ENCODE assay signal across 22 cellular contexts in the genomic region with DNA sequence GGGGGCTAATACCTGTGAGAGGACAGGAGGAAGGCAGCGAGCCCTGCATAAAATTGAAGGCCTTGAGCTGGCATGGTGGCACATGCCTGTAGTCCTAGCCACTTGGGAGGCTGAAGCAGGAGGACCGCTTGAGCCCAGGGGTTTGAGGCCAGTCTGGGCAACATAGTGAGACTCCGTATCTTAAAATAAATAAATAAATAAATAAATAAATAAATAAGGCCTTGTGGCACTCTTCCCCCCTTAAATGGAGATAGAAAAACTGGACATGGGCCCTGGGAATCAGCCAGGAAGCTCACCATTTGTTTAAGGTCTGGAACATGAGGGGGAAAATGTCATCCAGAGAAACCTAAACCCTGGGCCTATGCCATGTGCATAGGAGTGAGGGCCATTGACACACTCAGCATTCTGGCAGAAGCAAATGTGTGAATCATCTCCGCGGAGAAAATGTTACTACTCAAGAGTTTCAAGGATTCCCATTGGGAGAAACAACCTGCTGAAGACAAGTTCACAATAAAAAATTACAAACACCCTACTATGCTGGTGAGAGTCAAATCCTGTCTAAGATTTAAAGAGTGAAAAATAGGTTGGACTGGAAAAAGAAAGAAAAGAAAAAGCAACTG. TPM values are rescaled to one million over a fixed set of nuclear protein-coding genes. Genes with fewer than 3 reads are reported as not detected.
A peak's percentile ranks its signal among the peaks of the same experiment; 100 is the strongest.
DNase-seq lines count a peak whose midpoint lies in the region; ATAC-seq and TF ChIP-seq lines count a peak whose summit lies in the region.
"Had no signal": no experiment of that assay in that cellular context is flagged by ENCODE, and none has a peak within 500 bp of the region (broad histone marks: within the 10 kb centered on the region; RNA-seq: fewer than 3 reads in every experiment).

No MANE protein-coding gene starts in this region.

- no peaks in the 10 kb centered on the region for H3K79me2 ChIP-seq in PC-9 (ENCODE audit: low read depth)

- no peak overlapping the region for H3K4me3 ChIP-seq in HEK293 (ENCODE audit: low read depth, low read length)
- no peak overlapping the region for H3K4me3 ChIP-seq in brain microvascular endothelial cell (ENCODE audit: low read depth, low read length)
- H3K4me3 ChIP-seq in PC-9 = no peak overlapping the region
- H3K4me3 ChIP-seq: body of pancreas, coronary artery, GM12878, lung, right atrium auricular region, thoracic aorta had no signal

- BruUV-seq in PC-9 (replicated peaks; lab: Mats Ljungman, UMichigan) = no TSS peak

- no peak for ATAC-seq in GM21825 (IDR thresholded peaks at IDR 0.05; ENCODE audit: unreplicated experiment)
- ATAC-seq: activated CD8-positive, alpha-beta memory T cell treated with anti-CD3 and anti-CD28 coated beads, Interleukin-2, amount 10 ng/mL, durations not matched to agents 7 days and 5 days; body of pancreas; GM12878 had no signal

- H3K4me1 ChIP-seq in HEK293 (ENCODE audit: control insufficient read depth, insufficient read depth, low read length) (no peaks in the 10 kb centered on the region), PC-9 (replicated peaks; ENCODE audit: insufficient read depth) (no peaks in the 10 kb centered on the region)
- H3K4me1 ChIP-seq: body of pancreas, right atrium auricular region had no signal

- H3K27ac ChIP-seq in HEK293 (ENCODE audit: extremely low read depth, low read depth, low read length) (no peak overlapping the region), brain microvascular endothelial cell (no peak overlapping the region), PC-9 (no peak overlapping the region)
- H3K27ac ChIP-seq: body of pancreas, coronary artery, right atrium auricular region, thoracic aorta had no signal

- H4K20me1 ChIP-seq in PC-9 (ENCODE audit: insufficient read depth) = no peaks in the 10 kb centered on the region

- no peak overlapping the region for H2AFZ ChIP-seq in PC-9

- POLR2A ChIA-PET in HEK293 (lab: Yijun Ruan, JAX) = interaction anchor here (0.7 kb wide), 1 partner anchor 59 kb away, joined by 3 read pairs; no protein-coding TSS in a partner anchor
- POLR2A ChIA-PET in PC-9 (lab: Charles Lee; ENCODE audit: unreplicated experiment) = interaction anchor here (0.6 kb wide), 1 partner anchor 38 kb away, joined by 10 read pairs; no protein-coding TSS in a partner anchor

- intact Hi-C loops in PC-9 (cut with micrococcal nuclease; ENCODE audit: unreplicated experiment) = no loop called here

- H3K9me3 ChIP-seq in HEK293 (ENCODE audit: control insufficient read depth, insufficient read depth, low read depth, low read length) (no peaks in the 10 kb centered on the region), PC-9 (ENCODE audit: insufficient read depth, low read depth) (no peaks in the 10 kb centered on the region)
- H3K9me3 ChIP-seq: body of pancreas, right atrium auricular region, thoracic aorta had no signal

- CTCF ChIA-PET in HEK293 (lab: Yijun Ruan, JAX) = interaction anchor here (0.5 to 5.0 kb wide), 3 partner anchors 20 to 38 kb away, joined by 4 to 29 read pairs (median 10); no protein-coding TSS in a partner anchor
- CTCF ChIA-PET in PC-9 (lab: Charles Lee) = interaction anchor here (0.7 kb wide), 1 partner anchor 48 kb away, joined by 3 read pairs; no protein-coding TSS in a partner anchor

- in situ Hi-C loops in brain microvascular endothelial cell (cut with HindIII; ENCODE audit: low pct_ligation_motif_present, low sequenced_read_pairs) = no loop called here

- no peaks in the 10 kb centered on the region for H3K27me3 ChIP-seq in brain microvascular endothelial cell (replicated peaks)
- no peaks in the 10 kb centered on the region for H3K27me3 ChIP-seq in PC-9 (ENCODE audit: insufficient read depth, low read depth)
- H3K27me3 ChIP-seq: body of pancreas, right atrium auricular region had no signal

- no peaks in the 10 kb centered on the region for H3F3A ChIP-seq in PC-9 (ENCODE audit: insufficient read depth, low read depth)

- no peak overlapping the region for H3K4me2 ChIP-seq in PC-9

- no peak for TF ChIP-seq CTCF in HEK293 (tag by site-specific recombination; IDR thresholded peaks at IDR 0.05)
- TF ChIP-seq CTCF in brain microvascular endothelial cell (IDR thresholded peaks at IDR 0.05; ENCODE audit: low read depth, low read length, missing control alignments) = no peak
- TF ChIP-seq CTCF in PC-9 (conservative IDR thresholded peaks at IDR 0.05) = no peak

- H3K36me3 ChIP-seq in HEK293 (ENCODE audit: control insufficient read depth in 2 of 2, insufficient read depth in 1 of 2, low read length in 2 of 2) (no peaks in the 10 kb centered on the region), brain microvascular endothelial cell (replicated peaks) (no peaks in the 10 kb centered on the region), PC-9 (ENCODE audit: low read depth) (no peaks in the 10 kb centered on the region)
- H3K36me3 ChIP-seq: right atrium auricular region, thoracic aorta had no signal

- DNase-seq in AG08395 (ENCODE audit: low spot score) = peak; percentile 20
- peak; percentile 24 for DNase-seq in brain microvascular endothelial cell
- peak; percentile 15 for DNase-seq in iris pigment epithelial cell (ENCODE audit: low read depth)
- DNase-seq in LoVo (ENCODE audit: low spot score) = no peak
- DNase-seq in stimulated activated CD4-positive, alpha-beta T cell treated with anti-CD3 and anti-CD28 coated beads, Interleukin-15, amount 100 ng/mL, for 24 hours = no peak
- DNase-seq in PC-9 = no peak
- DNase-seq: activated CD4-positive, alpha-beta T cell treated with anti-CD3 and anti-CD28 coated beads for 48 hours; activated CD8-positive, alpha-beta memory T cell treated with anti-CD3 and anti-CD28 coated beads, Interleukin-2, amount 10 ng/mL, durations not matched to agents 7 days and 5 days; body of pancreas; CD4-positive, alpha-beta T cell; DMS 273 treated with DMSO at 0.1 percent for 48 hours; foreskin melanocyte; NCI-H1417 treated with DMSO at 0.1 percent for 48 hours; NCI-H526 treated with DMSO at 0.1 percent for 48 hours; SHP77 had no signal

- no peaks in the 10 kb centered on the region for H3K9me2 ChIP-seq in PC-9 (ENCODE audit: insufficient read depth)

TF ChIP-seq in HEK293, 187 proteins besides CTCF, POLR2A, EP300 and RAD21 (continues in another document):
- TF ChIP-seq ZNF654 (tag by site-specific recombination; IDR thresholded peaks at IDR 0.05; ENCODE audit: low read depth) (peak; percentile 16; the same call in 1 of the 2 replicates), ZNF664 (tag by site-specific recombination; IDR thresholded peaks at IDR 0.05) (0 out of 2 replicates have a peak, but pooled peaks have one; percentile 16), ZNF394 (tag by site-specific recombination; IDR thresholded peaks at IDR 0.05; ENCODE audit: borderline replicate concordance) (peak; percentile 92), GLI4 (tag by site-specific recombination; IDR thresholded peaks at IDR 0.05) (no peak), ZBTB8A (tag by site-specific recombination; IDR thresholded peaks at IDR 0.05) (peak; percentile 46; the same call in 1 of the 2 replicates), FEZF1 (tag by site-specific recombination; IDR thresholded peaks at IDR 0.05) (no peak), ZBTB1 (tag by site-specific recombination; IDR thresholded peaks at IDR 0.05) (no peak), SP7 (tag by site-specific recombination; IDR thresholded peaks at IDR 0.05) (no peak), ZNF426 (tag by site-specific recombination; IDR thresholded peaks at IDR 0.05) (peak; percentile 64), ZNF549 (tag by site-specific recombination; IDR thresholded peaks at IDR 0.05) (no peak)
- TF ChIP-seq, protein P1, sequence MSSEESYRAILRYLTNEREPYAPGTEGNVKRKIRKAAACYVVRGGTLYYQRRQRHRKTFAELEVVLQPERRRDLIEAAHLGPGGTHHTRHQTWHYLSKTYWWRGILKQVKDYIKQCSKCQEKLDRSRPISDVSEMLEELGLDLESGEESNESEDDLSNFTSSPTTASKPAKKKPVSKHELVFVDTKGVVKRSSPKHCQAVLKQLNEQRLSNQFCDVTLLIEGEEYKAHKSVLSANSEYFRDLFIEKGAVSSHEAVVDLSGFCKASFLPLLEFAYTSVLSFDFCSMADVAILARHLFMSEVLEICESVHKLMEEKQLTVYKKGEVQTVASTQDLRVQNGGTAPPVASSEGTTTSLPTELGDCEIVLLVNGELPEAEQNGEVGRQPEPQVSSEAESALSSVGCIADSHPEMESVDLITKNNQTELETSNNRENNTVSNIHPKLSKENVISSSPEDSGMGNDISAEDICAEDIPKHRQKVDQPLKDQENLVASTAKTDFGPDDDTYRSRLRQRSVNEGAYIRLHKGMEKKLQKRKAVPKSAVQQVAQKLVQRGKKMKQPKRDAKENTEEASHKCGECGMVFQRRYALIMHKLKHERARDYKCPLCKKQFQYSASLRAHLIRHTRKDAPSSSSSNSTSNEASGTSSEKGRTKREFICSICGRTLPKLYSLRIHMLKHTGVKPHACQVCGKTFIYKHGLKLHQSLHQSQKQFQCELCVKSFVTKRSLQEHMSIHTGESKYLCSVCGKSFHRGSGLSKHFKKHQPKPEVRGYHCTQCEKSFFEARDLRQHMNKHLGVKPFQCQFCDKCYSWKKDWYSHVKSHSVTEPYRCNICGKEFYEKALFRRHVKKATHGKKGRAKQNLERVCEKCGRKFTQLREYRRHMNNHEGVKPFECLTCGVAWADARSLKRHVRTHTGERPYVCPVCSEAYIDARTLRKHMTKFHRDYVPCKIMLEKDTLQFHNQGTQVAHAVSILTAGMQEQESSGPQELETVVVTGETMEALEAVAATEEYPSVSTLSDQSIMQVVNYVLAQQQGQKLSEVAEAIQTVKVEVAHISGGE (tag by site-specific recombination; conservative IDR thresholded peaks at IDR 0.05; ENCODE audit: low read depth) = 0 out of 2 replicates have a peak, but pooled peaks have one; percentile 52
- TF ChIP-seq, protein P2, sequence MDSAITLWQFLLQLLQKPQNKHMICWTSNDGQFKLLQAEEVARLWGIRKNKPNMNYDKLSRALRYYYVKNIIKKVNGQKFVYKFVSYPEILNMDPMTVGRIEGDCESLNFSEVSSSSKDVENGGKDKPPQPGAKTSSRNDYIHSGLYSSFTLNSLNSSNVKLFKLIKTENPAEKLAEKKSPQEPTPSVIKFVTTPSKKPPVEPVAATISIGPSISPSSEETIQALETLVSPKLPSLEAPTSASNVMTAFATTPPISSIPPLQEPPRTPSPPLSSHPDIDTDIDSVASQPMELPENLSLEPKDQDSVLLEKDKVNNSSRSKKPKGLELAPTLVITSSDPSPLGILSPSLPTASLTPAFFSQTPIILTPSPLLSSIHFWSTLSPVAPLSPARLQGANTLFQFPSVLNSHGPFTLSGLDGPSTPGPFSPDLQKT (IDR thresholded peaks at IDR 0.05; ENCODE audit: borderline replicate concordance, low read depth, low read length) = no peak

RNA-seq across cellular contexts. Expression of a gene that starts 51.9 kb away (rescaled TPM):
- total RNA-seq in PC-9 (2021) = 20.5 and 21.1 TPM in 2 replicates

Comparison
In these comparisons a context has a peak if more than half of its experiments do, and no peak if none do; other contexts are left out.
1. DNase-seq: peak in AG08395 (single experiment), brain microvascular endothelial cell (single experiment) and iris pigment epithelial cell (single experiment); none in LoVo (single experiment), stimulated activated CD4-positive, alpha-beta T cell treated with anti-CD3 and anti-CD28 coated beads, Interleukin-15, amount 100 ng/mL, for 24 hours (single experiment) and PC-9 (0 of 2).